2 cellular contexts compared by ENCODE assay signal in the genomic region with DNA sequence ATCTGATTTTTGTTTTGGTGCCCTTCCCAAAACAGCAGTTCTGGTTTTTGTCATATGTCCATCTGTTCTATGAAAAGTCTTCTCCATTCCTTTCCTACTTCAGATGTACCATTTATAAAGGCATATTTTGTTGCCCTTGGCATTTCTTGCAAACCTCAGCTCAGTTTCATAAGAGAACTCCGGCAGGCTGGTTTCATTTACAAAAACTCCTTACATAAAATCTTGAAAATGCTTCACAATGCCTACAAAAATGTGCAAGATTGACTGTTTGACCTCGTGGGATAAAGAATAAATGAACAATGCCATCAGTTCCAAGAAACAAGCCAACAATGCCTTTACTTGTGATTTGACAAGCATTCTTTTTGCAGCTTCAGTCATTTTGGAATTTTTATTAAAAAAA.
A peak's percentile ranks its signal among the peaks of the same experiment; 100 is the strongest.
TF ChIP-seq lines count a peak whose summit lies in the region.

No MANE protein-coding gene starts in this region.

TF ChIP-seq in SK-N-SH, 30 proteins besides CTCF, POLR2A, EP300 and RAD21 (continued from another document):
- no peak for TF ChIP-seq RXRA (IDR thresholded peaks at IDR 0.05; ENCODE audit: borderline replicate concordance, low read depth)
- TF ChIP-seq ELF1 (IDR thresholded peaks at IDR 0.05), result no peak
- TF ChIP-seq NFIC (IDR thresholded peaks at IDR 0.05; ENCODE audit: borderline replicate concordance), result 0 out of 2 replicates have a peak, but pooled peaks have one; percentile 14

TF ChIP-seq in SK-N-SH treated with all-trans-retinoic acid at 6 μM for 48 hours, 23 proteins besides CTCF, POLR2A, EP300 and RAD21 (continued from another document):
- TF ChIP-seq, protein P1, sequence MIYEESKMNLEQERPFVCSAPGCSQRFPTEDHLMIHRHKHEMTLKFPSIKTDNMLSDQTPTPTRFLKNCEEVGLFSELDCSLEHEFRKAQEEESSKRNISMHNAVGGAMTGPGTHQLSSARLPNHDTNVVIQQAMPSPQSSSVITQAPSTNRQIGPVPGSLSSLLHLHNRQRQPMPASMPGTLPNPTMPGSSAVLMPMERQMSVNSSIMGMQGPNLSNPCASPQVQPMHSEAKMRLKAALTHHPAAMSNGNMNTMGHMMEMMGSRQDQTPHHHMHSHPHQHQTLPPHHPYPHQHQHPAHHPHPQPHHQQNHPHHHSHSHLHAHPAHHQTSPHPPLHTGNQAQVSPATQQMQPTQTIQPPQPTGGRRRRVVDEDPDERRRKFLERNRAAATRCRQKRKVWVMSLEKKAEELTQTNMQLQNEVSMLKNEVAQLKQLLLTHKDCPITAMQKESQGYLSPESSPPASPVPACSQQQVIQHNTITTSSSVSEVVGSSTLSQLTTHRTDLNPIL (CRISPR knock-in tag; IDR thresholded peaks at IDR 0.05; ENCODE audit: low read depth), result no peak
